Comparison of ENCODE assay signal across 17 cellular contexts in the genomic region with DNA sequence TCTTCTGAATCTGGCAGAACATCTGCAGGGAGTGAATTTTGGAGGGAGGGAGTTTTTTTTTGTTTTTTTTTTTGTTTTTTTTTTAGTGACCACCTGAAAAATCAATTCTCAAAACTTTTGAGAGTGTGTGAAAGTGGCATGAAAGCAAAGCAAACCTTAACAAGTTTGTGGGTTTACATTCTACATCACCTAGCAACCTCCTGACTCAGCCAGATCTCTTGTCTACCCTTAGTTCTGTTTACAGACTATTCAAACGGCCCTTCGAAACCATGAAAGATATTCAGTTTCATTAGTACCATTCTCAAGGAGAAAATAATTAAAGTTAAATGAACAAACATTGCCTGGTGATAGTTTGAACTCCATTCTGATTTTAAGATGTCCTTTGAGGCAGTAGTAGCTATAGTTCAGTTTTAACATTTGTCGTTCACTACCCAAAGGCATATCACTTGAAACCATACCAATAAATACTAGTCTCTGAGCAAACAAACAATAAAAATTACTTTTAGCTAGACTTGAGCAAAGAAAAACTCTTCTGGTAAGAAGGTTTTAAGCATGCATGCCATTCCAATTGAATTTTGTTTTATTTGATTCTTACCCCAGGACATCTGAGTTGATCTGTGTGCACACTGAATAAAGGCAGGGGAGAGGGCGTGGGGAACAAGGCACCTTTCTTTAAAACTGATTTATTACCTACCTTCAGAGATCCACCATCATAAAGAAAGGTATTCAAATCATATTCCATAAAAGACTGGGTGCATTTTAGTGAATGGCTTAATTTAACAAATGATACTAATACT.
DNase-seq lines count a peak whose midpoint lies in the region; ATAC-seq and TF ChIP-seq lines count a peak whose summit lies in the region.
"Had no signal": no experiment of that assay in that cellular context is flagged by ENCODE, and none has a peak within 500 bp of the region (broad histone marks: within the 10 kb centered on the region; RNA-seq: fewer than 3 reads in every experiment).

No MANE protein-coding gene starts in this region.

- H3K27me3 ChIP-seq in KMS-11 (ENCODE audit: insufficient read depth, low read depth) = no peaks in the 10 kb centered on the region
- H3K27me3 ChIP-seq in mucosa of stomach (ENCODE audit: control insufficient read depth, insufficient read depth, low read length) = no peaks in the 10 kb centered on the region

- H3K9ac ChIP-seq in KMS-11 (peak overlapping the region; percentile 85), mucosa of stomach (ENCODE audit: low read length) (peak overlapping the region; percentile 8)

- peak overlapping the region; percentile 96 for H3K27ac ChIP-seq in KMS-11
- H3K27ac ChIP-seq: C4-2B had no signal

- H3K36me3 ChIP-seq in KMS-11 (ENCODE audit: insufficient read depth) = no peaks in the 10 kb centered on the region
- no peaks in the 10 kb centered on the region for H3K36me3 ChIP-seq in mucosa of stomach (ENCODE audit: control insufficient read depth, insufficient read depth, low read length)

- DNase-seq in astrocyte of the hippocampus (ENCODE audit: low read depth, low spot score) (peak; percentile 71), germinal center (ENCODE audit: low spot score) (no peak)
- DNase-seq in activated CD4-positive, alpha-beta T cell treated with anti-CD3 and anti-CD28 coated beads, Interleukin-2, amount 50 U/mL, for 4 hours = no peak
- DNase-seq: activated CD4-positive, alpha-beta T cell treated with anti-CD3 and anti-CD28 coated beads for 1 hour; activated naive CD8-positive, alpha-beta T cell treated with anti-CD3 and anti-CD28 coated beads, Interleukin-2, amount 10 ng/mL, durations not matched to agents 7 days and 5 days; activated T-cell treated with anti-CD3 and anti-CD28 coated beads for 4 hours; GF-D8; NCI-H1092 treated with DMSO at 0.1 percent for 48 hours; NCI-H524; stimulated activated naive CD8-positive, alpha-beta T cell treated with anti-CD3 and anti-CD28 coated beads, Interleukin-15, Interleukin-2, amounts not matched to agents 100 U/mL and 50 U/mL, for 24 hours; T-helper 1 cell had no signal

- no peaks in the 10 kb centered on the region for H3K79me2 ChIP-seq in KMS-11 (ENCODE audit: insufficient read depth, low read depth)

- TF ChIP-seq CTCF in KMS-11 (conservative IDR thresholded peaks at IDR 0.05; ENCODE audit: low read depth, low read length) = no peak

- ATAC-seq in GM18868 (IDR thresholded peaks at IDR 0.05; ENCODE audit: unreplicated experiment) (peak; percentile 79), GM19023 (IDR thresholded peaks at IDR 0.05; ENCODE audit: unreplicated experiment) (no peak), GM18511 (IDR thresholded peaks at IDR 0.05; ENCODE audit: unreplicated experiment) (no peak)
- ATAC-seq: stimulated activated naive CD8-positive, alpha-beta T cell treated with anti-CD3 and anti-CD28 coated beads, Interleukin-15, Interleukin-2, amounts not matched to agents 100 U/mL and 50 U/mL, for 24 hours had no signal

- H3K4me2 ChIP-seq in KMS-11 = peak overlapping the region; percentile 90

- H3K4me3 ChIP-seq in KMS-11 (IDR thresholded peaks at IDR 0.05; ENCODE audit: insufficient read depth, low read depth, low read length) = no peak overlapping the region
- H3K4me3 ChIP-seq in mucosa of stomach (ENCODE audit: low read length) = no peak overlapping the region

- peaks cover 97% of the 10 kb centered on the region for H3K4me1 ChIP-seq in KMS-11 (ENCODE audit: low read depth, poor library complexity, severe bottlenecking)
- peaks cover 4% of the 10 kb centered on the region for H3K4me1 ChIP-seq in mucosa of stomach (ENCODE audit: control insufficient read depth, insufficient read depth, low read length)

- no peak overlapping the region for H2AFZ ChIP-seq in KMS-11 (ENCODE audit: low read depth)

- H4K20me1 ChIP-seq in KMS-11 (ENCODE audit: insufficient read depth) = no peaks in the 10 kb centered on the region

- H3K9me3 ChIP-seq in mucosa of stomach (ENCODE audit: control insufficient read depth, low read length) = no peaks in the 10 kb centered on the region
